ENCODE assay signal across 27 cellular contexts in genomic region chr4:147994076-147994475, GRCh38.
DNase-seq lines count a peak whose midpoint lies in the region; ATAC-seq and TF ChIP-seq lines count a peak whose summit lies in the region.
"Had no signal": no experiment of that assay in that cellular context is flagged by ENCODE, and none has a peak within 500 bp of the region (broad histone marks: within the 10 kb centered on the region; RNA-seq: fewer than 3 reads in every experiment).

No MANE protein-coding gene starts in this region.

- no peaks in the 10 kb centered on the region for H3K4me1 Mint-ChIP-seq in activated T-helper 17 cell treated with anti-CD3 and anti-CD28 coated beads, Interleukin-2, amount 50 U/mL, for 72 hours
- H3K4me1 Mint-ChIP-seq: activated B cell treated with CpG ODN at 0.5 μM for 24 hours; CD8-positive, alpha-beta memory T cell had no signal

- DNase-seq in RPMI7951 (ENCODE audit: low read depth) (peak; percentile 40), dermis blood vessel endothelial cell (peak; percentile 33), osteoblast (ENCODE audit: insufficient read length, low spot score, missing footprints) (no peak), hepatocyte (ENCODE audit: low spot score) (no peak), colonic mucosa (no peak), AG20443 (ENCODE audit: low spot score) (no peak)
- DNase-seq: activated B cell treated with CpG ODN at 0.5 μM for 24 hours; activated CD4-positive, alpha-beta memory T cell treated with anti-CD3 and anti-CD28 coated beads for 36 hours; activated naive CD4-positive, alpha-beta T cell treated with Interleukin-2 at 50 U/mL for 16 hours; activated T-cell treated with anti-CD3 and anti-CD28 coated beads, Interleukin-2, amount 50 U/mL, for 1 hour; brain microvascular endothelial cell; CD8-positive, alpha-beta memory T cell; EL; hypothalamus; natural killer cell; NCI-H1092; NCI-H2029 treated with DMSO at 0.1 percent for 48 hours; NCI-H510A treated with DMSO at 0.1 percent for 48 hours; stimulated activated CD4-positive, alpha-beta T cell treated with anti-CD3 and anti-CD28 coated beads, Interleukin-2, amount 100 ng/mL, for 24 hours; stimulated activated naive CD8-positive, alpha-beta T cell treated with anti-CD3 and anti-CD28 coated beads, Interleukin-15, Interleukin-2, amounts not matched to agents 100 U/mL and 50 U/mL, for 24 hours; T-helper 2 cell; transverse colon had no signal

- H4K20me1 ChIP-seq in osteoblast (ENCODE audit: insufficient read depth, low read length) (peaks cover 14% of the 10 kb centered on the region), hepatocyte (ENCODE audit: insufficient read depth, poor library complexity, severe bottlenecking) (no peaks in the 10 kb centered on the region)

- H3K27ac ChIP-seq in HEK293 (ENCODE audit: extremely low read depth, low read depth, low read length) (no peak overlapping the region), osteoblast (ENCODE audit: low read depth, low read length) (no peak overlapping the region), hepatocyte (no peak overlapping the region), colonic mucosa (no peak overlapping the region)
- H3K27ac ChIP-seq: brain microvascular endothelial cell, KMS-11, parathyroid adenoma, transverse colon had no signal

- CTCF ChIA-PET in HEK293 (lab: Yijun Ruan, JAX) = no interaction called here

- 72% methylated on average over 3 of the region's 3 CpGs for WGBS in hepatocyte (ENCODE audit: low lambda C conversion rate, missing lambda C conversion rate)

- H2AFZ ChIP-seq in osteoblast (ENCODE audit: low read length) = no peak overlapping the region
- no peak overlapping the region for H2AFZ ChIP-seq in hepatocyte
- H2AFZ ChIP-seq: parathyroid adenoma had no signal

- intact Hi-C loops in colonic mucosa (cut with DNase I) = no loop called here

- no peak overlapping the region for H3K4me3 Mint-ChIP-seq in activated T-helper 17 cell treated with anti-CD3 and anti-CD28 coated beads, Interleukin-2, amount 50 U/mL, for 72 hours
- H3K4me3 Mint-ChIP-seq: activated B cell treated with CpG ODN at 0.5 μM for 24 hours; activated CD4-positive, alpha-beta memory T cell treated with anti-CD3 and anti-CD28 coated beads for 36 hours; CD8-positive, alpha-beta memory T cell; natural killer cell had no signal

- H3K27me3 ChIP-seq in osteoblast (ENCODE audit: insufficient read depth, low read length) = no peaks in the 10 kb centered on the region
- no peaks in the 10 kb centered on the region for H3K27me3 ChIP-seq in hepatocyte
- H3K27me3 ChIP-seq in colonic mucosa = no peaks in the 10 kb centered on the region
- H3K27me3 ChIP-seq: brain microvascular endothelial cell, transverse colon had no signal

- TF ChIP-seq CTCF in HEK293 (tag by site-specific recombination; IDR thresholded peaks at IDR 0.05) (no peak), osteoblast (IDR thresholded peaks at IDR 0.05; ENCODE audit: extremely low read depth, low read depth, low read length) (no peak), hepatocyte (IDR thresholded peaks at IDR 0.05; ENCODE audit: poor library complexity) (no peak), colonic mucosa (IDR thresholded peaks at IDR 0.05) (no peak)

- H3K4me1 ChIP-seq in HEK293 (ENCODE audit: control insufficient read depth, insufficient read depth, low read length) = peaks cover 6% of the 10 kb centered on the region; the same call in 1 of the 2 replicates
- H3K4me1 ChIP-seq in osteoblast (ENCODE audit: insufficient read depth, low read length) = peaks cover 14% of the 10 kb centered on the region
- no peaks in the 10 kb centered on the region for H3K4me1 ChIP-seq in hepatocyte (ENCODE audit: insufficient read depth)
- H3K4me1 ChIP-seq in colonic mucosa = no peaks in the 10 kb centered on the region

- no peaks in the 10 kb centered on the region for H3K9me2 ChIP-seq in hepatocyte (replicated peaks; ENCODE audit: insufficient read depth)

- no peak overlapping the region for H3K4me3 ChIP-seq in HEK293 (ENCODE audit: low read depth, low read length)
- H3K4me3 ChIP-seq in osteoblast (ENCODE audit: insufficient read depth, low read length) = no peak overlapping the region
- H3K4me3 ChIP-seq in hepatocyte = no peak overlapping the region
- H3K4me3 ChIP-seq in colonic mucosa = no peak overlapping the region
- H3K4me3 ChIP-seq: transverse colon had no signal

- no peaks in the 10 kb centered on the region for H3K27me3 Mint-ChIP-seq in activated T-helper 17 cell treated with anti-CD3 and anti-CD28 coated beads, Interleukin-2, amount 50 U/mL, for 72 hours
- H3K27me3 Mint-ChIP-seq: activated B cell treated with CpG ODN at 0.5 μM for 24 hours; activated CD4-positive, alpha-beta memory T cell treated with anti-CD3 and anti-CD28 coated beads for 36 hours had no signal

- peak overlapping the region; percentile 41 for H3K4me2 ChIP-seq in osteoblast (ENCODE audit: insufficient read depth, low read length)
- H3K4me2 ChIP-seq in hepatocyte = no peak overlapping the region
- H3K4me2 ChIP-seq: KMS-11 had no signal

- no peaks in the 10 kb centered on the region for H3K9me3 ChIP-seq in HEK293 (ENCODE audit: control insufficient read depth, insufficient read depth, low read depth, low read length)
- no peaks in the 10 kb centered on the region for H3K9me3 ChIP-seq in osteoblast (ENCODE audit: low read depth, low read length)
- no peaks in the 10 kb centered on the region for H3K9me3 ChIP-seq in hepatocyte (ENCODE audit: low read depth)
- no peaks in the 10 kb centered on the region for H3K9me3 ChIP-seq in colonic mucosa
- H3K9me3 ChIP-seq: transverse colon had no signal

- H3K9me3 Mint-ChIP-seq in activated T-helper 17 cell treated with anti-CD3 and anti-CD28 coated beads, Interleukin-2, amount 50 U/mL, for 72 hours = no peaks in the 10 kb centered on the region
- H3K9me3 Mint-ChIP-seq: activated B cell treated with CpG ODN at 0.5 μM for 24 hours; activated CD4-positive, alpha-beta memory T cell treated with anti-CD3 and anti-CD28 coated beads for 36 hours; CD8-positive, alpha-beta memory T cell; natural killer cell had no signal

- POLR2A ChIA-PET in HEK293 (lab: Yijun Ruan, JAX) = no interaction called here

- no peak overlapping the region for H3K9ac ChIP-seq in colonic mucosa (ENCODE audit: low read depth in 2 of 2, low read length in 2 of 2)
- H3K9ac ChIP-seq: KMS-11, parathyroid adenoma had no signal

- H3K79me2 ChIP-seq in osteoblast (ENCODE audit: insufficient read depth, low read length) = no peaks in the 10 kb centered on the region
- H3K79me2 ChIP-seq in hepatocyte = no peaks in the 10 kb centered on the region
- H3K79me2 ChIP-seq: parathyroid adenoma had no signal

- no peak for ATAC-seq in activated T-helper 17 cell treated with anti-CD3 and anti-CD28 coated beads, Interleukin-2, amount 50 U/mL, for 72 hours (replicated peaks)
- ATAC-seq: natural killer cell; Right ventricle myocardium inferior; stimulated activated naive CD8-positive, alpha-beta T cell treated with anti-CD3 and anti-CD28 coated beads, Interleukin-15, Interleukin-2, amounts not matched to agents 100 U/mL and 50 U/mL, for 24 hours had no signal

- no peaks in the 10 kb centered on the region for H3K36me3 Mint-ChIP-seq in activated T-helper 17 cell treated with anti-CD3 and anti-CD28 coated beads, Interleukin-2, amount 50 U/mL, for 72 hours (ENCODE audit: low read depth)
- H3K36me3 Mint-ChIP-seq: activated CD4-positive, alpha-beta memory T cell treated with anti-CD3 and anti-CD28 coated beads for 36 hours; natural killer cell had no signal

- no peak overlapping the region for H3K27ac Mint-ChIP-seq in activated T-helper 17 cell treated with anti-CD3 and anti-CD28 coated beads, Interleukin-2, amount 50 U/mL, for 72 hours
- H3K27ac Mint-ChIP-seq: activated B cell treated with CpG ODN at 0.5 μM for 24 hours; activated CD4-positive, alpha-beta memory T cell treated with anti-CD3 and anti-CD28 coated beads for 36 hours; CD8-positive, alpha-beta memory T cell; natural killer cell had no signal

- H3K36me3 ChIP-seq in HEK293 (ENCODE audit: control insufficient read depth in 2 of 2, insufficient read depth in 1 of 2, low read length in 2 of 2) = no peaks in the 10 kb centered on the region
- H3K36me3 ChIP-seq in osteoblast (ENCODE audit: insufficient read depth, low read length) = no peaks in the 10 kb centered on the region
- H3K36me3 ChIP-seq in hepatocyte (replicated peaks; ENCODE audit: insufficient read depth, low read depth) = no peaks in the 10 kb centered on the region
- H3K36me3 ChIP-seq in colonic mucosa = no peaks in the 10 kb centered on the region
- H3K36me3 ChIP-seq: brain microvascular endothelial cell, transverse colon had no signal

TF ChIP-seq in HEK293, 187 proteins besides CTCF, POLR2A, EP300 and RAD21:
- TF ChIP-seq ZNF768 (tag by site-specific recombination; IDR thresholded peaks at IDR 0.05) (no peak), ZNF473 (tag by site-specific recombination; IDR thresholded peaks at IDR 0.05) (no peak), PRDM6 (tag by site-specific recombination; IDR thresholded peaks at IDR 0.05) (0 out of 2 replicates have a peak, but pooled peaks have one; percentile 17), ZEB2 (tag by site-specific recombination; IDR thresholded peaks at IDR 0.05) (0 out of 2 replicates have a peak, but pooled peaks have one; percentile 19), ZFHX2 (tag by site-specific recombination; conservative IDR thresholded peaks at IDR 0.05) (0 out of 2 replicates have a peak, but pooled peaks have one; percentile 10)

Comparison
In these comparisons a context has a peak if more than half of its experiments do, and no peak if none do; other contexts are left out.
1. DNase-seq: peak in RPMI7951 (single experiment) and dermis blood vessel endothelial cell (single experiment); none in osteoblast (single experiment), hepatocyte (single experiment), colonic mucosa (single experiment) and AG20443 (single experiment).